In genomic region chr4:54961357-54961975, GRCh38 we compare ENCODE assay signal across 8 cellular contexts.
A peak's percentile ranks its signal among the peaks of the same experiment; 100 is the strongest.
DNase-seq lines count a peak whose midpoint lies in the region; FAIRE-seq and TF ChIP-seq lines count a peak whose summit lies in the region.

No MANE protein-coding gene starts in this region.

- no peak for FAIRE-seq in bronchial epithelial cell (lab: Jason Lieb, UNC)

- H3K9me3 Mint-ChIP-seq in activated CD4-positive, alpha-beta memory T cell treated with anti-CD3 and anti-CD28 coated beads, Interleukin-2, amount 10 ng/mL, durations not matched to agents 7 days and 5 days: no peaks in the 10 kb centered on the region

- CTCF ChIA-PET in activated CD4-positive, alpha-beta memory T cell treated with anti-CD3 and anti-CD28 coated beads, Interleukin-2, amount 10 ng/mL, durations not matched to agents 7 days and 5 days (lab: Charles Lee): no interaction called here

- no peaks in the 10 kb centered on the region for H3K36me3 ChIP-seq in bronchial epithelial cell (ENCODE audit: control insufficient read depth, insufficient read depth, low read length)

- H3K27ac Mint-ChIP-seq in activated CD4-positive, alpha-beta memory T cell treated with anti-CD3 and anti-CD28 coated beads, Interleukin-2, amount 10 ng/mL, durations not matched to agents 7 days and 5 days: no peak overlapping the region

- no peak overlapping the region for H3K4me3 Mint-ChIP-seq in activated CD4-positive, alpha-beta memory T cell treated with anti-CD3 and anti-CD28 coated beads, Interleukin-2, amount 10 ng/mL, durations not matched to agents 7 days and 5 days

- peaks cover 4% of the 10 kb centered on the region for H3K4me1 Mint-ChIP-seq in activated CD4-positive, alpha-beta memory T cell treated with anti-CD3 and anti-CD28 coated beads, Interleukin-2, amount 10 ng/mL, durations not matched to agents 7 days and 5 days

- peak; percentile 58 for DNase-seq in COLO829 (ENCODE audit: low spot score)
- peak; percentile 34 for DNase-seq in H4 (ENCODE audit: low spot score)
- DNase-seq in NCI-H748 treated with DMSO at 0.1 percent for 48 hours (lab: John Stamatoyannopoulos, UW): peak; percentile 64
- peak; percentile 33 for DNase-seq in bronchial epithelial cell (ENCODE audit: low read depth)
- peak; percentile 49 for DNase-seq in medulla oblongata (ENCODE audit: extremely low spot score)
- no peak for DNase-seq in activated CD4-positive, alpha-beta memory T cell treated with anti-CD3 and anti-CD28 coated beads, Interleukin-2, amount 10 ng/mL, durations not matched to agents 7 days and 5 days
- no peak for DNase-seq in activated CD8-positive, alpha-beta memory T cell treated with anti-CD3 and anti-CD28 coated beads, Interleukin-2, amount 50 U/mL, for 4 hours
- DNase-seq in activated gamma-delta T cell treated with Interleukin-2 at 50 U/mL for 16 hours: no peak

- no peak overlapping the region for H3K4me3 ChIP-seq in bronchial epithelial cell (ENCODE audit: low read depth, low read length)

- POLR2A ChIA-PET in activated CD4-positive, alpha-beta memory T cell treated with anti-CD3 and anti-CD28 coated beads, Interleukin-2, amount 10 ng/mL, durations not matched to agents 7 days and 5 days (lab: Charles Lee): no interaction called here

- H3K27me3 Mint-ChIP-seq in activated CD4-positive, alpha-beta memory T cell treated with anti-CD3 and anti-CD28 coated beads, Interleukin-2, amount 10 ng/mL, durations not matched to agents 7 days and 5 days: peaks cover 1% of the 10 kb centered on the region

- peak; percentile 57 for TF ChIP-seq CTCF in bronchial epithelial cell (IDR thresholded peaks at IDR 0.05; ENCODE audit: insufficient read depth, low read length, severe bottlenecking)

- no peaks in the 10 kb centered on the region for H3K27me3 ChIP-seq in bronchial epithelial cell (ENCODE audit: control insufficient read depth, insufficient read depth, low read length)

- H3K36me3 Mint-ChIP-seq in activated CD4-positive, alpha-beta memory T cell treated with anti-CD3 and anti-CD28 coated beads, Interleukin-2, amount 10 ng/mL, durations not matched to agents 7 days and 5 days (ENCODE audit: low read depth): no peaks in the 10 kb centered on the region

Comparison
In these comparisons a context has a peak if more than half of its experiments do, and no peak if none do; other contexts are left out.
1. DNase-seq: peak in COLO829 (single experiment), H4 (single experiment), NCI-H748 treated with DMSO at 0.1 percent for 48 hours (single experiment), bronchial epithelial cell (single experiment) and medulla oblongata (single experiment); none in activated CD4-positive, alpha-beta memory T cell treated with anti-CD3 and anti-CD28 coated beads, Interleukin-2, amount 10 ng/mL, durations not matched to agents 7 days and 5 days (single experiment), activated CD8-positive, alpha-beta memory T cell treated with anti-CD3 and anti-CD28 coated beads, Interleukin-2, amount 50 U/mL, for 4 hours (single experiment) and activated gamma-delta T cell treated with Interleukin-2 at 50 U/mL for 16 hours (single experiment).